ENCODE assay signal across 8 cellular contexts in genomic region chr18:48475635-48476549, GRCh38.
DNase-seq lines count a peak whose midpoint lies in the region; ATAC-seq and TF ChIP-seq lines count a peak whose summit lies in the region.

No MANE protein-coding gene starts in this region.

- peaks cover under 1% of the 10 kb centered on the region for H3K4me1 ChIP-seq in suprapubic skin

- no peak for TF ChIP-seq EP300 in suprapubic skin (IDR thresholded peaks at IDR 0.05)

- H3K36me3 ChIP-seq in SK-N-MC (ENCODE audit: insufficient read depth, low read length) (no peaks in the 10 kb centered on the region), suprapubic skin (no peaks in the 10 kb centered on the region)

- WGBS in suprapubic skin = 36% methylated on average over 8 of the region's 8 CpGs

- ATAC-seq in GM19438 (IDR thresholded peaks at IDR 0.05; ENCODE audit: low read depth, unreplicated experiment) = peak; percentile 54

- H3K9me3 ChIP-seq in SK-N-MC (ENCODE audit: low read depth, low read length) = no peaks in the 10 kb centered on the region
- no peaks in the 10 kb centered on the region for H3K9me3 ChIP-seq in suprapubic skin

- peak; percentile 93 for TF ChIP-seq CTCF in choroid plexus epithelial cell (conservative IDR thresholded peaks at IDR 0.05; ENCODE audit: low read depth, low read length)
- TF ChIP-seq CTCF in suprapubic skin (IDR thresholded peaks at IDR 0.05) = peak; percentile 44 to 79

- H3K9ac ChIP-seq in SK-N-MC (ENCODE audit: insufficient read length) = no peak overlapping the region

- no peaks in the 10 kb centered on the region for H3K27me3 ChIP-seq in suprapubic skin

- no peak for TF ChIP-seq POLR2A in suprapubic skin (IDR thresholded peaks at IDR 0.05)

- H3K4me3 ChIP-seq in SK-N-MC (no peak overlapping the region), choroid plexus epithelial cell (ENCODE audit: low read depth, low read length) (no peak overlapping the region), suprapubic skin (no peak overlapping the region)

- DNase-seq in COLO829 (ENCODE audit: low spot score) = peak; percentile 70
- DNase-seq in NCI-H128 (lab: John Stamatoyannopoulos, UW; ENCODE audit: unreplicated experiment) = peak; percentile 37
- peak; percentile 66 for DNase-seq in SK-N-MC (ENCODE audit: low read depth, low spot score)
- DNase-seq in choroid plexus epithelial cell (ENCODE audit: low read depth) = peak; percentile 90
- DNase-seq in left kidney (ENCODE audit: low read depth, low spot score) = peak; percentile 87
- DNase-seq in suprapubic skin (ENCODE audit: low spot score in 2 of 2) = no peak
- no peak for DNase-seq in activated CD4-positive, CD25-positive, alpha-beta regulatory T cell (lab: John Stamatoyannopoulos, UW)

- no peak overlapping the region for H3K27ac ChIP-seq in SK-N-MC
- no peak overlapping the region for H3K27ac ChIP-seq in suprapubic skin

Comparison
In these comparisons a context has a peak if more than half of its experiments do, and no peak if none do; other contexts are left out.
1. DNase-seq: peak in COLO829 (single experiment), NCI-H128 (single experiment), SK-N-MC (single experiment), choroid plexus epithelial cell (single experiment) and left kidney (single experiment); none in suprapubic skin (0 of 2) and activated CD4-positive, CD25-positive, alpha-beta regulatory T cell (0 of 4).